ENCODE assay signal across 8 cellular contexts in genomic region chr19:6423499-6424189, GRCh38. TPM values are rescaled to one million over a fixed set of nuclear protein-coding genes. Genes with fewer than 3 reads are reported as not detected.
DNase-seq lines count a peak whose midpoint lies in the region; ATAC-seq and TF ChIP-seq lines count a peak whose summit lies in the region.

No MANE protein-coding gene starts in this region.

- peaks cover 25% of the 10 kb centered on the region for H3K36me3 Mint-ChIP-seq in activated CD8-positive, alpha-beta memory T cell treated with anti-CD3 and anti-CD28 coated beads, Interleukin-2, amount 10 ng/mL, durations not matched to agents 7 days and 5 days

- no peak for ATAC-seq in activated CD8-positive, alpha-beta memory T cell treated with anti-CD3 and anti-CD28 coated beads, Interleukin-2, amount 10 ng/mL, durations not matched to agents 7 days and 5 days
- ATAC-seq in HG03139 (IDR thresholded peaks at IDR 0.05; ENCODE audit: unreplicated experiment), result no peak
- no peak for ATAC-seq in HG02678 (IDR thresholded peaks at IDR 0.05; ENCODE audit: unreplicated experiment)
- ATAC-seq in GM19455 (IDR thresholded peaks at IDR 0.05; ENCODE audit: unreplicated experiment), result no peak

- H3K9me3 ChIP-seq in neutrophil, result no peaks in the 10 kb centered on the region

- H3K4me3 ChIP-seq in fibroblast of pulmonary artery (replicated peaks; ENCODE audit: low read depth, low read length), result peak overlapping the region; percentile 95
- peak overlapping the region; percentile 58 to 69 for H3K4me3 ChIP-seq in neutrophil (ENCODE audit: low read depth in 1 of 2, low read length in 1 of 2)

- CTCF ChIA-PET in activated CD8-positive, alpha-beta memory T cell treated with anti-CD3 and anti-CD28 coated beads, Interleukin-2, amount 10 ng/mL, durations not matched to agents 7 days and 5 days (lab: Charles Lee), result interaction anchor here (2.4 kb wide), 1 partner anchor 58 kb away, joined by 7 read pairs; the partner anchor contains the start of gene DENND1C

- H3K27me3 Mint-ChIP-seq in activated CD8-positive, alpha-beta memory T cell treated with anti-CD3 and anti-CD28 coated beads, Interleukin-2, amount 10 ng/mL, durations not matched to agents 7 days and 5 days, result no peaks in the 10 kb centered on the region

- peak overlapping the region; percentile 83 for H3K27ac Mint-ChIP-seq in activated CD8-positive, alpha-beta memory T cell treated with anti-CD3 and anti-CD28 coated beads, Interleukin-2, amount 10 ng/mL, durations not matched to agents 7 days and 5 days

- H3K4me1 Mint-ChIP-seq in activated CD8-positive, alpha-beta memory T cell treated with anti-CD3 and anti-CD28 coated beads, Interleukin-2, amount 10 ng/mL, durations not matched to agents 7 days and 5 days, result peaks cover 32% of the 10 kb centered on the region

- H3K4me3 Mint-ChIP-seq in activated CD8-positive, alpha-beta memory T cell treated with anti-CD3 and anti-CD28 coated beads, Interleukin-2, amount 10 ng/mL, durations not matched to agents 7 days and 5 days, result peak overlapping the region; percentile 86

- H3K4me1 ChIP-seq in neutrophil (ENCODE audit: control insufficient read depth in 1 of 2, insufficient read depth in 1 of 2, low read depth in 1 of 2, low read length in 1 of 2), result peaks cover 18 to 19% of the 10 kb centered on the region in 2 experiments

- no peaks in the 10 kb centered on the region for H3K9me3 Mint-ChIP-seq in activated CD8-positive, alpha-beta memory T cell treated with anti-CD3 and anti-CD28 coated beads, Interleukin-2, amount 10 ng/mL, durations not matched to agents 7 days and 5 days (ENCODE audit: low read depth)

- DNase-seq in Caki2 (ENCODE audit: low read depth) (peak; percentile 18), HuH-7.5 (ENCODE audit: low spot score) (peak; percentile 79), fibroblast of pulmonary artery (ENCODE audit: low read depth) (peak; percentile 55)
- peak; percentile 70 for DNase-seq in activated CD8-positive, alpha-beta memory T cell treated with anti-CD3 and anti-CD28 coated beads, Interleukin-2, amount 10 ng/mL, durations not matched to agents 7 days and 5 days

- no peaks in the 10 kb centered on the region for H3K27me3 ChIP-seq in neutrophil

- in situ Hi-C loops in Caki2 (cut with HindIII; ENCODE audit: low pct_unique_long_range_greater_than_20kb, low sequenced_read_pairs), result no loop called here

- H3K36me3 ChIP-seq in neutrophil, result peaks cover 27% of the 10 kb centered on the region

- H3K27ac ChIP-seq in neutrophil, result peak overlapping the region; percentile 35

- TF ChIP-seq CTCF in fibroblast of pulmonary artery (IDR thresholded peaks at IDR 0.05; ENCODE audit: low read length, missing control alignments), result no peak
- no peak for TF ChIP-seq CTCF in neutrophil (IDR thresholded peaks at IDR 0.05)

RNA-seq across cellular contexts. Expression of gene KHSRP, which starts 1.0 kb away (rescaled TPM):
- total RNA-seq in Caki2 (2014; rRNA removed; shearing (Covaris generic); ENCODE audit: low replicate concordance), result 56.0 and 72.8 TPM in 2 replicates
- total RNA-seq in activated CD8-positive, alpha-beta memory T cell treated with anti-CD3 and anti-CD28 coated beads, Interleukin-2, amount 10 ng/mL, durations not matched to agents 7 days and 5 days, result 100 to 1,000 TPM; 341 to 364 TPM

RNA-seq across cellular contexts. Expression of gene SLC25A41, which starts 9.9 kb away (rescaled TPM):
- not detected in 2 replicates for total RNA-seq in Caki2 (2014; rRNA removed; shearing (Covaris generic); ENCODE audit: low replicate concordance)
- under 1 TPM; 0.44 to 0.52 TPM for total RNA-seq in activated CD8-positive, alpha-beta memory T cell treated with anti-CD3 and anti-CD28 coated beads, Interleukin-2, amount 10 ng/mL, durations not matched to agents 7 days and 5 days

RNA-seq across cellular contexts. Expression of gene GTF2F1, which starts 30.7 kb away (rescaled TPM):
- 37.4 and 44.0 TPM in 2 replicates for total RNA-seq in Caki2 (2014; rRNA removed; shearing (Covaris generic); ENCODE audit: low replicate concordance)
- total RNA-seq in activated CD8-positive, alpha-beta memory T cell treated with anti-CD3 and anti-CD28 coated beads, Interleukin-2, amount 10 ng/mL, durations not matched to agents 7 days and 5 days, result 10 to 100 TPM; 64.7 to 77.4 TPM

RNA-seq across cellular contexts. Expression of gene SLC25A23, which starts 35.9 kb away (rescaled TPM):
- 19.5 and 40.7 TPM in 2 replicates for total RNA-seq in Caki2 (2014; rRNA removed; shearing (Covaris generic); ENCODE audit: low replicate concordance)
- 10 to 100 TPM; 25.2 to 27.9 TPM for total RNA-seq in activated CD8-positive, alpha-beta memory T cell treated with anti-CD3 and anti-CD28 coated beads, Interleukin-2, amount 10 ng/mL, durations not matched to agents 7 days and 5 days

RNA-seq across cellular contexts. Expression of gene CRB3, which starts 40.4 kb away (rescaled TPM):
- total RNA-seq in Caki2 (2014; rRNA removed; shearing (Covaris generic); ENCODE audit: low replicate concordance), result 22.0 and 34.7 TPM in 2 replicates
- total RNA-seq in activated CD8-positive, alpha-beta memory T cell treated with anti-CD3 and anti-CD28 coated beads, Interleukin-2, amount 10 ng/mL, durations not matched to agents 7 days and 5 days, result under 1 TPM; 0.45 to 0.55 TPM

Comparison
In these comparisons a context has a peak if more than half of its experiments do, and no peak if none do; other contexts are left out.
1. DNase-seq: peak in every context shown above with its lines; median percentile 79 in HuH-7.5; 70 in activated CD8-positive, alpha-beta memory T cell treated with anti-CD3 and anti-CD28 coated beads, Interleukin-2, amount 10 ng/mL, durations not matched to agents 7 days and 5 days; 55 in fibroblast of pulmonary artery; 18 in Caki2.